In genomic region chr12:48716168-48716492, GRCh38 we compare ENCODE assay signal across 8 cellular contexts. TPM values are rescaled to one million over a fixed set of nuclear protein-coding genes. Genes with fewer than 3 reads are reported as not detected.
DNase-seq lines count a peak whose midpoint lies in the region.

No MANE protein-coding gene starts in this region.

- peaks cover 15% of the 10 kb centered on the region for H3K36me3 Mint-ChIP-seq in activated naive CD8-positive, alpha-beta T cell

- H3K9me3 Mint-ChIP-seq in activated naive CD8-positive, alpha-beta T cell (ENCODE audit: low read depth): peaks cover 8% of the 10 kb centered on the region

- H3K27ac ChIP-seq in substantia nigra (ENCODE audit: low read depth, low read length, poor library complexity, severe bottlenecking): peak overlapping the region; percentile 77

- H3K4me3 Mint-ChIP-seq in activated naive CD8-positive, alpha-beta T cell: peak overlapping the region; percentile 98

- DNase-seq in NCI-H2227 (lab: John Stamatoyannopoulos, UW; ENCODE audit: unreplicated experiment) (peak; percentile 50), NCI-H2227 treated with DMSO at 0.1 percent for 48 hours (lab: John Stamatoyannopoulos, UW) (no peak), iPS-NIHi7 (ENCODE audit: extremely low spot score) (peak; percentile 39), substantia nigra (lab: John Stamatoyannopoulos, UW) (no peak), NCI-H187 (lab: John Stamatoyannopoulos, UW) (no peak), HT-29 (ENCODE audit: low spot score) (no peak), NCI-H2029 (lab: John Stamatoyannopoulos, UW) (no peak)

- H3K27me3 Mint-ChIP-seq in activated naive CD8-positive, alpha-beta T cell: no peaks in the 10 kb centered on the region

- H3K4me1 Mint-ChIP-seq in activated naive CD8-positive, alpha-beta T cell (ENCODE audit: low read depth): peaks cover 49% of the 10 kb centered on the region

- peak overlapping the region; percentile 98 for H3K27ac Mint-ChIP-seq in activated naive CD8-positive, alpha-beta T cell

RNA-seq across cellular contexts. Expression of gene CCNT1, which starts 0.4 kb away (rescaled TPM):
- 14.1 and 16.7 TPM in 2 replicates for total RNA-seq in HT-29 (2014; rRNA removed; shearing (Covaris generic))

RNA-seq across cellular contexts. Expression of gene KANSL2, which starts 34.1 kb away (rescaled TPM):
- total RNA-seq in HT-29 (2014; rRNA removed; shearing (Covaris generic)): 37.9 and 38.9 TPM in 2 replicates

Comparison
In these comparisons a context has a peak if more than half of its experiments do, and no peak if none do; other contexts are left out.
1. DNase-seq: peak in NCI-H2227 (single experiment) and iPS-NIHi7 (single experiment); none in NCI-H2227 treated with DMSO at 0.1 percent for 48 hours (single experiment), substantia nigra (0 of 49), NCI-H187 (0 of 2), HT-29 (single experiment) and NCI-H2029 (single experiment).